ENCODE assay signal across 8 cellular contexts in genomic region chr3:45795882-45796765, GRCh38. TPM values are rescaled to one million over a fixed set of nuclear protein-coding genes. Genes with fewer than 3 reads are reported as not detected.
A peak's percentile ranks its signal among the peaks of the same experiment; 100 is the strongest.
DNase-seq lines count a peak whose midpoint lies in the region; ATAC-seq and TF ChIP-seq lines count a peak whose summit lies in the region.

Gene SLC6A20 (minus strand): TSS chr3:45796536. CDS start chr3:45796419, 117 bp downstream.

- BruUV-seq in A673 (replicated peaks; lab: Mats Ljungman, UMichigan): no TSS peak

- POLR2A ChIA-PET in A673 (lab: Charles Lee; ENCODE audit: low non-redundant PET): no interaction called here

- H3K4me3 ChIP-seq in A673 (ENCODE audit: low read depth, low read length, poor library complexity, severe bottlenecking) (peak within 1 kb of the TSS; percentile 42), ectodermal cell (ENCODE audit: insufficient read depth, low read depth, low read length) (peak within 1 kb of the TSS; percentile 36), muscle layer of colon (ENCODE audit: low read depth in 1 of 2, low read length in 2 of 2) (peak within 1 kb of the TSS; percentile 27 to 36), Karpas-422 (ENCODE audit: low read length) (no peak within 1 kb of the TSS)

- H3K9me3 ChIP-seq in A673 (ENCODE audit: low read depth, low read length, poor library complexity, severe bottlenecking): no peaks in the 10 kb centered on the region
- no peaks in the 10 kb centered on the region for H3K9me3 ChIP-seq in ectodermal cell (ENCODE audit: control insufficient read depth, low read length)
- H3K9me3 ChIP-seq in muscle layer of colon (ENCODE audit: low read length): no peaks in the 10 kb centered on the region
- no peaks in the 10 kb centered on the region for H3K9me3 ChIP-seq in Karpas-422 (ENCODE audit: low read length)

- H3K79me2 ChIP-seq in Karpas-422 (ENCODE audit: low read length): no peaks in the 10 kb centered on the region

- H3K9ac ChIP-seq in muscle layer of colon (ENCODE audit: low read length): no peak within 1 kb of the TSS
- no peak within 1 kb of the TSS for H3K9ac ChIP-seq in Karpas-422 (ENCODE audit: low read length)

- intact Hi-C loops in A673 (cut with micrococcal nuclease; ENCODE audit: unreplicated experiment): no loop called here

- WGBS in ectodermal cell, 2 experiments: 3% methylated on average over 91 of the region's 91 CpGs

- H2AFZ ChIP-seq in Karpas-422 (ENCODE audit: low read length): no peak within 1 kb of the TSS

- no peak for ATAC-seq in GM18519 (IDR thresholded peaks at IDR 0.05; ENCODE audit: low FRiP score, unreplicated experiment)

- DNase-seq in A673 (ENCODE audit: low spot score) (no peak), HuH-7 (ENCODE audit: low spot score) (peak; percentile 41), inferior parietal cortex (ENCODE audit: extremely low spot score) (no peak), midbrain (lab: John Stamatoyannopoulos, UW) (no peak), Karpas-422 (no peak)

- no peak within 1 kb of the TSS for H3K4me2 ChIP-seq in Karpas-422 (ENCODE audit: low read depth, low read length, poor library complexity, severe bottlenecking)

- no peaks in the 10 kb centered on the region for H3K9me2 ChIP-seq in Karpas-422 (replicated peaks; ENCODE audit: insufficient read depth, low read length)

- no peak for TF ChIP-seq CTCF in A673 (conservative IDR thresholded peaks at IDR 0.05; ENCODE audit: low read depth, low read length)

- H3K36me3 ChIP-seq in A673 (ENCODE audit: insufficient read depth, low read length, poor library complexity, severe bottlenecking) (no peaks in the 10 kb centered on the region), ectodermal cell (ENCODE audit: control insufficient read depth, insufficient read depth, low read length) (no peaks in the 10 kb centered on the region), muscle layer of colon (ENCODE audit: insufficient read depth, low read length) (no peaks in the 10 kb centered on the region), Karpas-422 (ENCODE audit: insufficient read depth, low read length) (no peaks in the 10 kb centered on the region)

- no peaks in the 10 kb centered on the region for H4K20me1 ChIP-seq in Karpas-422 (ENCODE audit: insufficient read depth, low read depth, low read length)

- CTCF ChIA-PET in A673 (lab: Charles Lee): no interaction called here

- H3K27ac ChIP-seq in A673 (ENCODE audit: low read depth, low read length, poor library complexity, severe bottlenecking) (no peak within 1 kb of the TSS), ectodermal cell (ENCODE audit: insufficient read depth, low read depth, low read length, poor library complexity, severe bottlenecking) (no peak within 1 kb of the TSS), muscle layer of colon (ENCODE audit: low read depth, low read length) (no peak within 1 kb of the TSS), Karpas-422 (ENCODE audit: low read length) (no peak within 1 kb of the TSS)

- H3K27me3 ChIP-seq in A673 (replicated peaks; ENCODE audit: insufficient read depth, low read depth, low read length, poor library complexity) (peaks cover 29% of the 10 kb centered on the region), ectodermal cell (ENCODE audit: control insufficient read depth, insufficient read depth, low read length, poor library complexity, severe bottlenecking) (peaks cover 71% of the 10 kb centered on the region), muscle layer of colon (ENCODE audit: control insufficient read depth in 1 of 2, insufficient read depth in 2 of 2, low read length in 2 of 2) (peaks cover 36 to 42% of the 10 kb centered on the region in 2 donors), Karpas-422 (ENCODE audit: low read length) (no peaks in the 10 kb centered on the region)

- no peaks in the 10 kb centered on the region for H3K4me1 ChIP-seq in A673 (ENCODE audit: insufficient read depth, low read length, poor library complexity, severe bottlenecking)
- peaks cover 5% of the 10 kb centered on the region for H3K4me1 ChIP-seq in ectodermal cell (ENCODE audit: control insufficient read depth, insufficient read depth, low read length)
- H3K4me1 ChIP-seq in muscle layer of colon (ENCODE audit: insufficient read depth, low read length): peaks cover 8% of the 10 kb centered on the region
- no peaks in the 10 kb centered on the region for H3K4me1 ChIP-seq in Karpas-422 (ENCODE audit: low read length)

RNA-seq across cellular contexts. Expression of gene SLC6A20, which starts in this region (rescaled TPM):
- not detected in 2 replicates for total RNA-seq in A673 (2021)
- polyA plus RNA-seq in ectodermal cell (2013, experiment 1 of 4): not detected
- polyA plus RNA-seq in ectodermal cell (2013, experiment 2 of 4): not detected
- not detected for polyA plus RNA-seq in ectodermal cell (2013, experiment 3 of 4)
- polyA plus RNA-seq in ectodermal cell (2013, experiment 4 of 4): not detected
- not detected in 2 replicates for total RNA-seq in Karpas-422 (2014; rRNA removed; shearing (Covaris generic); ENCODE audit: low replicate concordance)
